Comparison of ENCODE assay signal across 1 cellular context in the genomic region with DNA sequence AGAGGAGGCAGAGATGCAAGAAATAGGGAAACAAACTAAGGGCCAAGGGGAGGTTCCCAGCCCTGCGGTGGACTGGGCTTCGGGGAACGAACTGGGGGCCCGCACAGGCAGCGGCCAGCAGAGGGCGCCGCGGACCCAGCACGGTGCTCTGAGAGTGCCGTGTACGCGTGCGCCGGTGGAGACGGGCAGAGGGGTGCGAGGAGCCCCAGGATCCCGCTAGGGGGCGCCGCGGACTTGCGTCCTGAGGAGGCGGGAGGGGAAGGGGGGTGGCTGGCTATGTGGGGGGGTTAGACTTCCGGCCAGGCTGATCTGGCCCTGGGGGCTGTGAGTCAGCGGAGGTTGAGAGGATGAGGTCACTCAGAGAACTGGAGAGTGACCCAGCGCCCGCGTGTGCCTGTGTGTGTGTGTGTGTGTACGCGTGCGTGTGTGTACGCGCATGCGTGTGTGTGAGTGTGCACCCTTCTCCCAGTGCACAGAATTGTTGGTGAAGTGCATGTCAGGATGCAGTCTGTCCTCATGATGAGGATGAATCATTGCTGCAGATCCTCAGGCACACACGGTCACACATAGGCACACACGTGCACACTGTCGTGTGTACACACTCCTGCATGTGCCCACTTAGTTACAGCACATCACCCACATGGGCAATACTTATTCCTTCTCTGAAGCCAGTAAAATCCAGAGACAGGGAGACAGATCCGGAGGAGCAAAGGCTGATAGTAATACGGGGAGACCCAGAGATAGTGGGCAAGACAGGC.
TF ChIP-seq lines count a peak whose summit lies in the region.

No MANE protein-coding gene starts in this region.

TF ChIP-seq in K562, 482 proteins besides CTCF, POLR2A, EP300 and RAD21 (continued from another document and continues in another):
- TF ChIP-seq, protein P1, sequence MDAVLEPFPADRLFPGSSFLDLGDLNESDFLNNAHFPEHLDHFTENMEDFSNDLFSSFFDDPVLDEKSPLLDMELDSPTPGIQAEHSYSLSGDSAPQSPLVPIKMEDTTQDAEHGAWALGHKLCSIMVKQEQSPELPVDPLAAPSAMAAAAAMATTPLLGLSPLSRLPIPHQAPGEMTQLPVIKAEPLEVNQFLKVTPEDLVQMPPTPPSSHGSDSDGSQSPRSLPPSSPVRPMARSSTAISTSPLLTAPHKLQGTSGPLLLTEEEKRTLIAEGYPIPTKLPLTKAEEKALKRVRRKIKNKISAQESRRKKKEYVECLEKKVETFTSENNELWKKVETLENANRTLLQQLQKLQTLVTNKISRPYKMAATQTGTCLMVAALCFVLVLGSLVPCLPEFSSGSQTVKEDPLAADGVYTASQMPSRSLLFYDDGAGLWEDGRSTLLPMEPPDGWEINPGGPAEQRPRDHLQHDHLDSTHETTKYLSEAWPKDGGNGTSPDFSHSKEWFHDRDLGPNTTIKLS (IDR thresholded peaks at IDR 0.05; ENCODE audit: borderline replicate concordance, low read depth), result peak; percentile 67; the same call in 1 of the 2 replicates
- TF ChIP-seq EWSR1 (IDR thresholded peaks at IDR 0.05; ENCODE audit: borderline replicate concordance, low read depth, partially characterized antibody), result no peak
- TF ChIP-seq MXI1 (IDR thresholded peaks at IDR 0.05; ENCODE audit: low read depth, low read length), result peak; percentile 51; the same call in 1 of the 2 replicates
- TF ChIP-seq ZNF174 (CRISPR knock-in tag; IDR thresholded peaks at IDR 0.05), result no peak
- no peak for TF ChIP-seq TGIF2 (CRISPR knock-in tag; IDR thresholded peaks at IDR 0.05)
- no peak for TF ChIP-seq ZZZ3 (IDR thresholded peaks at IDR 0.05)
- TF ChIP-seq HOXB6 (CRISPR knock-in tag; IDR thresholded peaks at IDR 0.05; ENCODE audit: borderline replicate concordance), result no peak
- no peak for TF ChIP-seq ZNF311 (CRISPR knock-in tag; IDR thresholded peaks at IDR 0.05)
- no peak for TF ChIP-seq ZNF217 (CRISPR knock-in tag; IDR thresholded peaks at IDR 0.05)
- TF ChIP-seq, protein P2, sequence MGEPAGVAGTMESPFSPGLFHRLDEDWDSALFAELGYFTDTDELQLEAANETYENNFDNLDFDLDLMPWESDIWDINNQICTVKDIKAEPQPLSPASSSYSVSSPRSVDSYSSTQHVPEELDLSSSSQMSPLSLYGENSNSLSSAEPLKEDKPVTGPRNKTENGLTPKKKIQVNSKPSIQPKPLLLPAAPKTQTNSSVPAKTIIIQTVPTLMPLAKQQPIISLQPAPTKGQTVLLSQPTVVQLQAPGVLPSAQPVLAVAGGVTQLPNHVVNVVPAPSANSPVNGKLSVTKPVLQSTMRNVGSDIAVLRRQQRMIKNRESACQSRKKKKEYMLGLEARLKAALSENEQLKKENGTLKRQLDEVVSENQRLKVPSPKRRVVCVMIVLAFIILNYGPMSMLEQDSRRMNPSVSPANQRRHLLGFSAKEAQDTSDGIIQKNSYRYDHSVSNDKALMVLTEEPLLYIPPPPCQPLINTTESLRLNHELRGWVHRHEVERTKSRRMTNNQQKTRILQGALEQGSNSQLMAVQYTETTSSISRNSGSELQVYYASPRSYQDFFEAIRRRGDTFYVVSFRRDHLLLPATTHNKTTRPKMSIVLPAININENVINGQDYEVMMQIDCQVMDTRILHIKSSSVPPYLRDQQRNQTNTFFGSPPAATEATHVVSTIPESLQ (CRISPR knock-in tag; IDR thresholded peaks at IDR 0.05), result 0 out of 2 replicates have a peak, but pooled peaks have one; percentile 56
- TF ChIP-seq SMAD3 (CRISPR knock-in tag; conservative IDR thresholded peaks at IDR 0.05), result 0 out of 2 replicates have a peak, but pooled peaks have one; percentile 20
- TF ChIP-seq MYBL2 (IDR thresholded peaks at IDR 0.05; ENCODE audit: low read depth), result no peak
- no peak for TF ChIP-seq MYBL2 (CRISPR knock-in tag; IDR thresholded peaks at IDR 0.05; ENCODE audit: borderline replicate concordance)
- TF ChIP-seq, protein P3, sequence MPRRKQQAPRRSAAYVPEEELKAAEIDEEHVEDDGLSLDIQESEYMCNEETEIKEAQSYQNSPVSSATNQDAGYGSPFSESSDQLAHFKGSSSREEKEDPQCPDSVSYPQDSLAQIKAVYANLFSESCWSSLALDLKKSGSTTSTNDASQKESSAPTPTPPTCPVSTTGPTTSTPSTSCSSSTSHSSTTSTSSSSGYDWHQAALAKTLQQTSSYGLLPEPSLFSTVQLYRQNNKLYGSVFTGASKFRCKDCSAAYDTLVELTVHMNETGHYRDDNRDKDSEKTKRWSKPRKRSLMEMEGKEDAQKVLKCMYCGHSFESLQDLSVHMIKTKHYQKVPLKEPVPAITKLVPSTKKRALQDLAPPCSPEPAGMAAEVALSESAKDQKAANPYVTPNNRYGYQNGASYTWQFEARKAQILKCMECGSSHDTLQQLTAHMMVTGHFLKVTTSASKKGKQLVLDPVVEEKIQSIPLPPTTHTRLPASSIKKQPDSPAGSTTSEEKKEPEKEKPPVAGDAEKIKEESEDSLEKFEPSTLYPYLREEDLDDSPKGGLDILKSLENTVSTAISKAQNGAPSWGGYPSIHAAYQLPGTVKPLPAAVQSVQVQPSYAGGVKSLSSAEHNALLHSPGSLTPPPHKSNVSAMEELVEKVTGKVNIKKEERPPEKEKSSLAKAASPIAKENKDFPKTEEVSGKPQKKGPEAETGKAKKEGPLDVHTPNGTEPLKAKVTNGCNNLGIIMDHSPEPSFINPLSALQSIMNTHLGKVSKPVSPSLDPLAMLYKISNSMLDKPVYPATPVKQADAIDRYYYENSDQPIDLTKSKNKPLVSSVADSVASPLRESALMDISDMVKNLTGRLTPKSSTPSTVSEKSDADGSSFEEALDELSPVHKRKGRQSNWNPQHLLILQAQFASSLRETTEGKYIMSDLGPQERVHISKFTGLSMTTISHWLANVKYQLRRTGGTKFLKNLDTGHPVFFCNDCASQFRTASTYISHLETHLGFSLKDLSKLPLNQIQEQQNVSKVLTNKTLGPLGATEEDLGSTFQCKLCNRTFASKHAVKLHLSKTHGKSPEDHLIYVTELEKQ (CRISPR knock-in tag; IDR thresholded peaks at IDR 0.05), result no peak
- TF ChIP-seq KDM5B (IDR thresholded peaks at IDR 0.05; ENCODE audit: insufficient replicate concordance, low read depth, low read length), result peak; percentile 60
- no peak for TF ChIP-seq HSF4 (CRISPR knock-in tag; IDR thresholded peaks at IDR 0.05; ENCODE audit: borderline replicate concordance)
- peak; percentile 80 for TF ChIP-seq LEF1 (IDR thresholded peaks at IDR 0.05)
- TF ChIP-seq NFE2 (IDR thresholded peaks at IDR 0.05; ENCODE audit: low read depth), result peak; percentile 81
- TF ChIP-seq DIDO1 (tag; IDR thresholded peaks at IDR 0.05; ENCODE audit: low read depth), result 0 out of 2 replicates have a peak, but pooled peaks have one; percentile 45
- TF ChIP-seq NCOA4 (IDR thresholded peaks at IDR 0.05; ENCODE audit: partially characterized antibody), result no peak
- peak in 1 of 2 experiments; percentile 32; a peak in 1 of 4 replicates for TF ChIP-seq SIN3A (IDR thresholded peaks at IDR 0.05; ENCODE audit: borderline replicate concordance in 2 of 2, control insufficient read depth in 1 of 2, low read depth in 2 of 2, low read length in 2 of 2)
- TF ChIP-seq FOXK1 (CRISPR knock-in tag; IDR thresholded peaks at IDR 0.05; ENCODE audit: borderline replicate concordance), result peak; percentile 83; the same call in 1 of the 2 replicates
- peak; percentile 95; the same call in 1 of the 2 replicates for TF ChIP-seq LCOR (CRISPR knock-in tag; IDR thresholded peaks at IDR 0.05)
- no peak for TF ChIP-seq CBX8 (IDR thresholded peaks at IDR 0.05; ENCODE audit: borderline replicate concordance, extremely low read depth, low read depth, low read length, poor library complexity, severe bottlenecking)
- TF ChIP-seq TARDBP (IDR thresholded peaks at IDR 0.05), result peak; percentile 66
- peak; percentile 10; the same call in 1 of the 2 replicates for TF ChIP-seq BCOR (IDR thresholded peaks at IDR 0.05)
- TF ChIP-seq CBFA2T2 (conservative IDR thresholded peaks at IDR 0.05), result no peak
- no peak for TF ChIP-seq IRF2 (CRISPR knock-in tag; IDR thresholded peaks at IDR 0.05)
- no peak for TF ChIP-seq ZNF324 (CRISPR knock-in tag; IDR thresholded peaks at IDR 0.05)
- TF ChIP-seq, protein P4, sequence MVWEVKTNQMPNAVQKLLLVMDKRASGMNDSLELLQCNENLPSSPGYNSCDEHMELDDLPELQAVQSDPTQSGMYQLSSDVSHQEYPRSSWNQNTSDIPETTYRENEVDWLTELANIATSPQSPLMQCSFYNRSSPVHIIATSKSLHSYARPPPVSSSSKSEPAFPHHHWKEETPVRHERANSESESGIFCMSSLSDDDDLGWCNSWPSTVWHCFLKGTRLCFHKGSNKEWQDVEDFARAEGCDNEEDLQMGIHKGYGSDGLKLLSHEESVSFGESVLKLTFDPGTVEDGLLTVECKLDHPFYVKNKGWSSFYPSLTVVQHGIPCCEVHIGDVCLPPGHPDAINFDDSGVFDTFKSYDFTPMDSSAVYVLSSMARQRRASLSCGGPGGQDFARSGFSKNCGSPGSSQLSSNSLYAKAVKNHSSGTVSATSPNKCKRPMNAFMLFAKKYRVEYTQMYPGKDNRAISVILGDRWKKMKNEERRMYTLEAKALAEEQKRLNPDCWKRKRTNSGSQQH (CRISPR knock-in tag; IDR thresholded peaks at IDR 0.05), result peak; percentile 92
- TF ChIP-seq HIVEP1 (CRISPR knock-in tag; IDR thresholded peaks at IDR 0.05), result no peak
- no peak; the same call in 1 of the 2 replicates for TF ChIP-seq NR1H2 (CRISPR knock-in tag; IDR thresholded peaks at IDR 0.05)
- peak; percentile 67 for TF ChIP-seq HCFC1 (IDR thresholded peaks at IDR 0.05; ENCODE audit: low read depth, low read length)
- TF ChIP-seq, protein P5, sequence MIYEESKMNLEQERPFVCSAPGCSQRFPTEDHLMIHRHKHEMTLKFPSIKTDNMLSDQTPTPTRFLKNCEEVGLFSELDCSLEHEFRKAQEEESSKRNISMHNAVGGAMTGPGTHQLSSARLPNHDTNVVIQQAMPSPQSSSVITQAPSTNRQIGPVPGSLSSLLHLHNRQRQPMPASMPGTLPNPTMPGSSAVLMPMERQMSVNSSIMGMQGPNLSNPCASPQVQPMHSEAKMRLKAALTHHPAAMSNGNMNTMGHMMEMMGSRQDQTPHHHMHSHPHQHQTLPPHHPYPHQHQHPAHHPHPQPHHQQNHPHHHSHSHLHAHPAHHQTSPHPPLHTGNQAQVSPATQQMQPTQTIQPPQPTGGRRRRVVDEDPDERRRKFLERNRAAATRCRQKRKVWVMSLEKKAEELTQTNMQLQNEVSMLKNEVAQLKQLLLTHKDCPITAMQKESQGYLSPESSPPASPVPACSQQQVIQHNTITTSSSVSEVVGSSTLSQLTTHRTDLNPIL (CRISPR knock-in tag; IDR thresholded peaks at IDR 0.05), result no peak
- TF ChIP-seq, protein P6, sequence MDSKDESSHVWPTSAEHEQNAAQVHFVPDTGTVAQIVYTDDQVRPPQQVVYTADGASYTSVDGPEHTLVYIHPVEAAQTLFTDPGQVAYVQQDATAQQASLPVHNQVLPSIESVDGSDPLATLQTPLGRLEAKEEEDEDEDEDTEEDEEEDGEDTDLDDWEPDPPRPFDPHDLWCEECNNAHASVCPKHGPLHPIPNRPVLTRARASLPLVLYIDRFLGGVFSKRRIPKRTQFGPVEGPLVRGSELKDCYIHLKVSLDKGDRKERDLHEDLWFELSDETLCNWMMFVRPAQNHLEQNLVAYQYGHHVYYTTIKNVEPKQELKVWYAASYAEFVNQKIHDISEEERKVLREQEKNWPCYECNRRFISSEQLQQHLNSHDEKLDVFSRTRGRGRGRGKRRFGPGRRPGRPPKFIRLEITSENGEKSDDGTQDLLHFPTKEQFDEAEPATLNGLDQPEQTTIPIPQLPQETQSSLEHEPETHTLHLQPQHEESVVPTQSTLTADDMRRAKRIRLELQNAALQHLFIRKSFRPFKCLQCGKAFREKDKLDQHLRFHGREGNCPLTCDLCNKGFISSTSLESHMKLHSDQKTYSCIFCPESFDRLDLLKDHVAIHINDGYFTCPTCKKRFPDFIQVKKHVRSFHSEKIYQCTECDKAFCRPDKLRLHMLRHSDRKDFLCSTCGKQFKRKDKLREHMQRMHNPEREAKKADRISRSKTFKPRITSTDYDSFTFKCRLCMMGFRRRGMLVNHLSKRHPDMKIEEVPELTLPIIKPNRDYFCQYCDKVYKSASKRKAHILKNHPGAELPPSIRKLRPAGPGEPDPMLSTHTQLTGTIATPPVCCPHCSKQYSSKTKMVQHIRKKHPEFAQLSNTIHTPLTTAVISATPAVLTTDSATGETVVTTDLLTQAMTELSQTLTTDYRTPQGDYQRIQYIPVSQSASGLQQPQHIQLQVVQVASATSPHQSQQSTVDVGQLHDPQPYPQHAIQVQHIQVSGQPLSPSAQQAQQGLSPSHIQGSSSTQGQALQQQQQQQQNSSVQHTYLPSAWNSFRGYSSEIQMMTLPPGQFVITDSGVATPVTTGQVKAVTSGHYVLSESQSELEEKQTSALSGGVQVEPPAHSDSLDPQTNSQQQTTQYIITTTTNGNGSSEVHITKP (IDR thresholded peaks at IDR 0.05; ENCODE audit: partially characterized antibody), result no peak
- no peak for TF ChIP-seq CREBBP (IDR thresholded peaks at IDR 0.05; ENCODE audit: low read depth, low read length)
- TF ChIP-seq YY1 (IDR thresholded peaks at IDR 0.05; ENCODE audit: borderline replicate concordance in 1 of 3, control insufficient read depth in 1 of 3, extremely low read depth in 1 of 3, insufficient read depth in 3 of 3, insufficient read length in 1 of 3, insufficient replicate concordance in 2 of 3, low read depth in 1 of 3, low read length in 2 of 3), result peak in 2 of 3 experiments; percentile 3 to 67
- no peak for TF ChIP-seq MECOM (CRISPR knock-in tag; IDR thresholded peaks at IDR 0.05)
- TF ChIP-seq, protein P7, sequence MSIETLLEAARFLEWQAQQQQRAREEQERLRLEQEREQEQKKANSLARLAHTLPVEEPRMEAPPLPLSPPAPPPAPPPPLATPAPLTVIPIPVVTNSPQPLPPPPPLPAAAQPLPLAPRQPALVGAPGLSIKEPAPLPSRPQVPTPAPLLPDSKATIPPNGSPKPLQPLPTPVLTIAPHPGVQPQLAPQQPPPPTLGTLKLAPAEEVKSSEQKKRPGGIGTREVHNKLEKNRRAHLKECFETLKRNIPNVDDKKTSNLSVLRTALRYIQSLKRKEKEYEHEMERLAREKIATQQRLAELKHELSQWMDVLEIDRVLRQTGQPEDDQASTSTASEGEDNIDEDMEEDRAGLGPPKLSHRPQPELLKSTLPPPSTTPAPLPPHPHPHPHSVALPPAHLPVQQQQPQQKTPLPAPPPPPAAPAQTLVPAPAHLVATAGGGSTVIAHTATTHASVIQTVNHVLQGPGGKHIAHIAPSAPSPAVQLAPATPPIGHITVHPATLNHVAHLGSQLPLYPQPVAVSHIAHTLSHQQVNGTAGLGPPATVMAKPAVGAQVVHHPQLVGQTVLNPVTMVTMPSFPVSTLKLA (conservative IDR thresholded peaks at IDR 0.05), result peak; percentile 95 to 96
- TF ChIP-seq NCOR1 (IDR thresholded peaks at IDR 0.05), result peak; percentile 89
- peak; percentile 92 for TF ChIP-seq DPF2 (IDR thresholded peaks at IDR 0.05)
- TF ChIP-seq JUNB (CRISPR knock-in tag; conservative IDR thresholded peaks at IDR 0.05), result 0 out of 2 replicates have a peak, but pooled peaks have one; percentile 27
- TF ChIP-seq HNRNPH1 (optimal IDR thresholded peaks at IDR 0.05; ENCODE audit: low read depth, low read length), result no peak
- TF ChIP-seq, protein P8, sequence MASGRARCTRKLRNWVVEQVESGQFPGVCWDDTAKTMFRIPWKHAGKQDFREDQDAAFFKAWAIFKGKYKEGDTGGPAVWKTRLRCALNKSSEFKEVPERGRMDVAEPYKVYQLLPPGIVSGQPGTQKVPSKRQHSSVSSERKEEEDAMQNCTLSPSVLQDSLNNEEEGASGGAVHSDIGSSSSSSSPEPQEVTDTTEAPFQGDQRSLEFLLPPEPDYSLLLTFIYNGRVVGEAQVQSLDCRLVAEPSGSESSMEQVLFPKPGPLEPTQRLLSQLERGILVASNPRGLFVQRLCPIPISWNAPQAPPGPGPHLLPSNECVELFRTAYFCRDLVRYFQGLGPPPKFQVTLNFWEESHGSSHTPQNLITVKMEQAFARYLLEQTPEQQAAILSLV (tag; IDR thresholded peaks at IDR 0.05), result no peak
